ENCODE assay signal across 1 cellular context in the genomic region with DNA sequence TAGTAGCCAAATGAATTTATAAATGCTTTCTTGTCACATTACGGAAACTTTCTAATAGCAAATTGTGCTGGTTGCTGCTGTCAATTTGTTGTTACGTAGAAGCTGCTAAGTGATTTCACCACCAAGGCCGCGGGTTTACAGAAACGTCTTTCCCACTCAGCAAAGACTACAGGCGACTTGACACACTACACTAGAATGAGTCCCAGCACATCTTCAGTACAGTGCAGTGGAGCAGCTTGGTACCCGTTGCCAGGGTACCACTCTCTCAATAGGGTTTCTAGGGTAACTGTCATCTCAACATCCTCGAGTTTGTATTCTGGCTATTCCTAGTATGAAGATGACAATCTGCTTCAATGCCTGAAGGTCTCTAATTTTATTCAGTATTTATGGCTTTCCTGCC.
TF ChIP-seq lines count a peak whose summit lies in the region.

No MANE protein-coding gene starts in this region.

TF ChIP-seq in GM23338, 12 proteins besides CTCF, POLR2A, EP300 and RAD21 (continued from another document):
- TF ChIP-seq, protein P1, sequence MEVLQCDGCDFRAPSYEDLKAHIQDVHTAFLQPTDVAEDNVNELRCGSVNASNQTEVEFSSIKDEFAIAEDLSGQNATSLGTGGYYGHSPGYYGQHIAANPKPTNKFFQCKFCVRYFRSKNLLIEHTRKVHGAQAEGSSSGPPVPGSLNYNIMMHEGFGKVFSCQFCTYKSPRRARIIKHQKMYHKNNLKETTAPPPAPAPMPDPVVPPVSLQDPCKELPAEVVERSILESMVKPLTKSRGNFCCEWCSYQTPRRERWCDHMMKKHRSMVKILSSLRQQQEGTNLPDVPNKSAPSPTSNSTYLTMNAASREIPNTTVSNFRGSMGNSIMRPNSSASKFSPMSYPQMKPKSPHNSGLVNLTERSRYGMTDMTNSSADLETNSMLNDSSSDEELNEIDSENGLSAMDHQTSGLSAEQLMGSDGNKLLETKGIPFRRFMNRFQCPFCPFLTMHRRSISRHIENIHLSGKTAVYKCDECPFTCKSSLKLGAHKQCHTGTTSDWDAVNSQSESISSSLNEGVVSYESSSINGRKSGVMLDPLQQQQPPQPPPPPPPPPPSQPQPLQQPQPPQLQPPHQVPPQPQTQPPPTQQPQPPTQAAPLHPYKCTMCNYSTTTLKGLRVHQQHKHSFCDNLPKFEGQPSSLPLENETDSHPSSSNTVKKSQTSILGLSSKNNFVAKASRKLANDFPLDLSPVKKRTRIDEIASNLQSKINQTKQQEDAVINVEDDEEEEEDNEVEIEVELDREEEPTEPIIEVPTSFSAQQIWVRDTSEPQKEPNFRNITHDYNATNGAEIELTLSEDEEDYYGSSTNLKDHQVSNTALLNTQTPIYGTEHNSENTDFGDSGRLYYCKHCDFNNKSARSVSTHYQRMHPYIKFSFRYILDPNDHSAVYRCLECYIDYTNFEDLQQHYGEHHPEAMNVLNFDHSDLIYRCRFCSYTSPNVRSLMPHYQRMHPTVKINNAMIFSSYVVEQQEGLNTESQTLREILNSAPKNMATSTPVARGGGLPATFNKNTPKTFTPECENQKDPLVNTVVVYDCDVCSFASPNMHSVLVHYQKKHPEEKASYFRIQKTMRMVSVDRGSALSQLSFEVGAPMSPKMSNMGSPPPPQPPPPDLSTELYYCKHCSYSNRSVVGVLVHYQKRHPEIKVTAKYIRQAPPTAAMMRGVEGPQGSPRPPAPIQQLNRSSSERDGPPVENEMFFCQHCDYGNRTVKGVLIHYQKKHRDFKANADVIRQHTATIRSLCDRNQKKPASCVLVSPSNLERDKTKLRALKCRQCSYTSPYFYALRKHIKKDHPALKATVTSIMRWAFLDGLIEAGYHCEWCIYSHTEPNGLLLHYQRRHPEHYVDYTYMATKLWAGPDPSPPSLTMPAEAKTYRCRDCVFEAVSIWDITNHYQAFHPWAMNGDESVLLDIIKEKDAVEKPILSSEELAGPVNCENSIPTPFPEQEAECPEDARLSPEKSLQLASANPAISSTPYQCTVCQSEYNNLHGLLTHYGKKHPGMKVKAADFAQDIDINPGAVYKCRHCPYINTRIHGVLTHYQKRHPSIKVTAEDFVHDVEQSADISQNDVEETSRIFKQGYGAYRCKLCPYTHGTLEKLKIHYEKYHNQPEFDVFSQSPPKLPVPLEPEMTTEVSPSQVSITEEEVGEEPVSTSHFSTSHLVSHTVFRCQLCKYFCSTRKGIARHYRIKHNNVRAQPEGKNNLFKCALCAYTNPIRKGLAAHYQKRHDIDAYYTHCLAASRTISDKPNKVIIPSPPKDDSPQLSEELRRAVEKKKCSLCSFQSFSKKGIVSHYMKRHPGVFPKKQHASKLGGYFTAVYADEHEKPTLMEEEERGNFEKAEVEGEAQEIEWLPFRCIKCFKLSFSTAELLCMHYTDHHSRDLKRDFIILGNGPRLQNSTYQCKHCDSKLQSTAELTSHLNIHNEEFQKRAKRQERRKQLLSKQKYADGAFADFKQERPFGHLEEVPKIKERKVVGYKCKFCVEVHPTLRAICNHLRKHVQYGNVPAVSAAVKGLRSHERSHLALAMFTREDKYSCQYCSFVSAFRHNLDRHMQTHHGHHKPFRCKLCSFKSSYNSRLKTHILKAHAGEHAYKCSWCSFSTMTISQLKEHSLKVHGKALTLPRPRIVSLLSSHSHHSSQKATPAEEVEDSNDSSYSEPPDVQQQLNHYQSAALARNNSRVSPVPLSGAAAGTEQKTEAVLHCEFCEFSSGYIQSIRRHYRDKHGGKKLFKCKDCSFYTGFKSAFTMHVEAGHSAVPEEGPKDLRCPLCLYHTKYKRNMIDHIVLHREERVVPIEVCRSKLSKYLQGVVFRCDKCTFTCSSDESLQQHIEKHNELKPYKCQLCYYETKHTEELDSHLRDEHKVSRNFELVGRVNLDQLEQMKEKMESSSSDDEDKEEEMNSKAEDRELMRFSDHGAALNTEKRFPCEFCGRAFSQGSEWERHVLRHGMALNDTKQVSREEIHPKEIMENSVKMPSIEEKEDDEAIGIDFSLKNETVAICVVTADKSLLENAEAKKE (CRISPR knock-in tag; IDR thresholded peaks at IDR 0.05), result no peak
TF ChIP-seq in GM23338: peak in this region for 0.
